ENCODE assay signal across 7 cellular contexts in genomic region chr15:52466134-52466701, GRCh38.
DNase-seq lines count a peak whose midpoint lies in the region; ATAC-seq and TF ChIP-seq lines count a peak whose summit lies in the region.

No MANE protein-coding gene starts in this region.

- intact Hi-C loops in left ventricle myocardium inferior (cut with micrococcal nuclease): no loop called here

- H4K20me1 ChIP-seq in osteoblast (ENCODE audit: insufficient read depth, low read length): peaks cover 6% of the 10 kb centered on the region

- H3K27me3 ChIP-seq in left ventricle myocardium inferior (ENCODE audit: low read depth): no peaks in the 10 kb centered on the region
- no peaks in the 10 kb centered on the region for H3K27me3 ChIP-seq in osteoblast (ENCODE audit: insufficient read depth, low read length)

- TF ChIP-seq CTCF in left ventricle myocardium inferior (IDR thresholded peaks at IDR 0.05; ENCODE audit: borderline replicate concordance) (no peak), osteoblast (IDR thresholded peaks at IDR 0.05; ENCODE audit: extremely low read depth, low read depth, low read length) (no peak)

- H3K4me3 ChIP-seq in left ventricle myocardium inferior (no peak overlapping the region), osteoblast (ENCODE audit: insufficient read depth, low read length) (no peak overlapping the region)

- H3K9me3 ChIP-seq in left ventricle myocardium inferior (replicated peaks) (peaks cover 15% of the 10 kb centered on the region), osteoblast (ENCODE audit: low read depth, low read length) (no peaks in the 10 kb centered on the region)

- DNase-seq in RPMI8226 (peak; percentile 99), left ventricle myocardium inferior (peak; percentile 37), NCI-H1436 (lab: John Stamatoyannopoulos, UW) (no peak), osteoblast (ENCODE audit: insufficient read length, low spot score, missing footprints) (no peak)
- DNase-seq in stimulated activated CD8-positive, alpha-beta memory T cell treated with anti-CD3 and anti-CD28 coated beads, Interleukin-4, amount 100 ng/mL, for 48 hours: peak; percentile 72

- H3K36me3 ChIP-seq in left ventricle myocardium inferior (no peaks in the 10 kb centered on the region), osteoblast (ENCODE audit: insufficient read depth, low read length) (no peaks in the 10 kb centered on the region)

- no peak overlapping the region for H2AFZ ChIP-seq in osteoblast (ENCODE audit: low read length)

- H3K4me2 ChIP-seq in osteoblast (ENCODE audit: insufficient read depth, low read length): no peak overlapping the region

- peaks cover 19% of the 10 kb centered on the region for H3K79me2 ChIP-seq in osteoblast (ENCODE audit: insufficient read depth, low read length)

- H3K27ac ChIP-seq in left ventricle myocardium inferior (replicated peaks) (no peak overlapping the region), osteoblast (ENCODE audit: low read depth, low read length) (no peak overlapping the region)

- H3K4me1 ChIP-seq in left ventricle myocardium inferior: peaks cover 16% of the 10 kb centered on the region
- peaks cover 10% of the 10 kb centered on the region for H3K4me1 ChIP-seq in osteoblast (ENCODE audit: insufficient read depth, low read length)

- peak; percentile 87 for ATAC-seq in GM19025 (IDR thresholded peaks at IDR 0.05; ENCODE audit: low read depth, unreplicated experiment)
- ATAC-seq in HG02884 (IDR thresholded peaks at IDR 0.05; ENCODE audit: unreplicated experiment): peak; percentile 94

Comparison
In these comparisons a context has a peak if more than half of its experiments do, and no peak if none do; other contexts are left out.
1. DNase-seq: peak in RPMI8226 (single experiment), left ventricle myocardium inferior (single experiment) and stimulated activated CD8-positive, alpha-beta memory T cell treated with anti-CD3 and anti-CD28 coated beads, Interleukin-4, amount 100 ng/mL, for 48 hours (single experiment); none in NCI-H1436 (single experiment) and osteoblast (single experiment).